Comparison of ENCODE assay signal across 1 cellular context in the genomic region with DNA sequence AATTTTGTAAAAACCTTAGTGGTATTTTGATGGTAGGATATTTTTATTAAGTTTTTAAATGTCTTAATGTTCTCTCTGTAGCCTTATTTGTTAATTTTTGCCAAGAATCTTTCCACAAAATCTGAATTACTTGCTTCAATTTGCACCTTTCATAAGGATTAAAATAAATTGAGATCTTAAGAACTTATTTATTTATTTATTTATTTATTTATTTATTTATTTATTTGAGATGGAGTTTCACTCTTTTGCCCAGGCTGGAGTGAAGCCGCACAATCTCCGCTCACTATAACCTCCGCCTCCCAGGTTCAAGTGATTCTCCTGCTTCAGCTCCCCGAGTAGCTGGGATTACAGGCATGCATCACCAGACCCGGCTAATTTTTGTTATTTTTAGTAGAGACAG.
TF ChIP-seq lines count a peak whose summit lies in the region.

No MANE protein-coding gene starts in this region.

TF ChIP-seq in HEK293, 187 proteins besides CTCF, POLR2A, EP300 and RAD21 (continued from another document):
- TF ChIP-seq, protein P1, sequence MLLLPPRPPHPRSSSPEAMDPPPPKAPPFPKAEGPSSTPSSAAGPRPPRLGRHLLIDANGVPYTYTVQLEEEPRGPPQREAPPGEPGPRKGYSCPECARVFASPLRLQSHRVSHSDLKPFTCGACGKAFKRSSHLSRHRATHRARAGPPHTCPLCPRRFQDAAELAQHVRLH (tag by site-specific recombination; IDR thresholded peaks at IDR 0.05), result 0 out of 2 replicates have a peak, but pooled peaks have one; percentile 36
- TF ChIP-seq ZNF514 (tag by site-specific recombination; IDR thresholded peaks at IDR 0.05) (0 out of 2 replicates have a peak, but pooled peaks have one; percentile 44), ZNF626 (tag by site-specific recombination; IDR thresholded peaks at IDR 0.05) (no peak), ZBTB21 (tag by site-specific recombination; IDR thresholded peaks at IDR 0.05) (0 out of 2 replicates have a peak, but pooled peaks have one; percentile 22), ZBTB11 (tag by site-specific recombination; conservative IDR thresholded peaks at IDR 0.05; ENCODE audit: low read depth) (peak; percentile 62), ZBTB8A (tag by site-specific recombination; IDR thresholded peaks at IDR 0.05) (peak; percentile 70), ZNF404 (tag by site-specific recombination; IDR thresholded peaks at IDR 0.05) (0 out of 2 replicates have a peak, but pooled peaks have one; percentile 23), YY2 (tag by site-specific recombination; IDR thresholded peaks at IDR 0.05) (no peak), ZNF266 (tag by site-specific recombination; IDR thresholded peaks at IDR 0.05; ENCODE audit: low read depth) (peak; percentile 45; the same call in 1 of the 2 replicates), REST (tag by site-specific recombination; IDR thresholded peaks at IDR 0.05) (peak; percentile 58; the same call in 1 of the 2 replicates), OVOL3 (tag by site-specific recombination; IDR thresholded peaks at IDR 0.05) (peak; percentile 22; the same call in 1 of the 2 replicates), ZNF510 (tag by site-specific recombination; IDR thresholded peaks at IDR 0.05; ENCODE audit: insufficient replicate concordance) (peak; percentile 60), ZNF555 (tag by site-specific recombination; conservative IDR thresholded peaks at IDR 0.05) (peak; percentile 81), OSR2 (tag by site-specific recombination; IDR thresholded peaks at IDR 0.05) (no peak), ZNF558 (tag by site-specific recombination; IDR thresholded peaks at IDR 0.05) (peak; percentile 56; the same call in 1 of the 2 replicates), ZNF426 (tag by site-specific recombination; IDR thresholded peaks at IDR 0.05) (peak; percentile 89), ZNF530 (tag by site-specific recombination; IDR thresholded peaks at IDR 0.05; ENCODE audit: low read depth) (peak; percentile 30; the same call in 1 of the 2 replicates), SCRT1 (tag by site-specific recombination; IDR thresholded peaks at IDR 0.05; ENCODE audit: borderline replicate concordance) (no peak), GLI2 (tag by site-specific recombination; IDR thresholded peaks at IDR 0.05; ENCODE audit: borderline replicate concordance, low read depth) (peak; percentile 42; the same call in 1 of the 2 replicates), ZNF202 (tag by site-specific recombination; IDR thresholded peaks at IDR 0.05; ENCODE audit: borderline replicate concordance) (peak; percentile 90; the same call in 1 of the 2 replicates), ZNF292 (tag by site-specific recombination; IDR thresholded peaks at IDR 0.05; ENCODE audit: borderline replicate concordance, low read depth) (0 out of 2 replicates have a peak, but pooled peaks have one; percentile 51), ZNF140 (tag by site-specific recombination; IDR thresholded peaks at IDR 0.05) (peak; percentile 78), ZNF610 (tag by site-specific recombination; IDR thresholded peaks at IDR 0.05; ENCODE audit: borderline replicate concordance) (0 out of 2 replicates have a peak, but pooled peaks have one; percentile 26), ZNF518A (tag by site-specific recombination; conservative IDR thresholded peaks at IDR 0.05; ENCODE audit: low read depth) (peak; percentile 86), ZNF658 (tag by site-specific recombination; IDR thresholded peaks at IDR 0.05) (no peak), ZNF138 (tag by site-specific recombination; IDR thresholded peaks at IDR 0.05; ENCODE audit: borderline replicate concordance) (0 out of 2 replicates have a peak, but pooled peaks have one; percentile 62), ZNF654 (tag by site-specific recombination; IDR thresholded peaks at IDR 0.05; ENCODE audit: low read depth) (peak; percentile 15; the same call in 1 of the 2 replicates), RBAK (tag by site-specific recombination; IDR thresholded peaks at IDR 0.05) (0 out of 2 replicates have a peak, but pooled peaks have one; percentile 28), ZNF623 (tag by site-specific recombination; IDR thresholded peaks at IDR 0.05) (peak; percentile 66)
- TF ChIP-seq, protein P2, sequence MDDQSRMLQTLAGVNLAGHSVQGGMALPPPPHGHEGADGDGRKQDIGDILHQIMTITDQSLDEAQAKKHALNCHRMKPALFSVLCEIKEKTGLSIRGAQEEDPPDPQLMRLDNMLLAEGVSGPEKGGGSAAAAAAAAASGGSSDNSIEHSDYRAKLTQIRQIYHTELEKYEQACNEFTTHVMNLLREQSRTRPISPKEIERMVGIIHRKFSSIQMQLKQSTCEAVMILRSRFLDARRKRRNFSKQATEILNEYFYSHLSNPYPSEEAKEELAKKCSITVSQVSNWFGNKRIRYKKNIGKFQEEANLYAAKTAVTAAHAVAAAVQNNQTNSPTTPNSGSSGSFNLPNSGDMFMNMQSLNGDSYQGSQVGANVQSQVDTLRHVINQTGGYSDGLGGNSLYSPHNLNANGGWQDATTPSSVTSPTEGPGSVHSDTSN (CRISPR knock-in tag; IDR thresholded peaks at IDR 0.05), result no peak
- TF ChIP-seq, protein P3, sequence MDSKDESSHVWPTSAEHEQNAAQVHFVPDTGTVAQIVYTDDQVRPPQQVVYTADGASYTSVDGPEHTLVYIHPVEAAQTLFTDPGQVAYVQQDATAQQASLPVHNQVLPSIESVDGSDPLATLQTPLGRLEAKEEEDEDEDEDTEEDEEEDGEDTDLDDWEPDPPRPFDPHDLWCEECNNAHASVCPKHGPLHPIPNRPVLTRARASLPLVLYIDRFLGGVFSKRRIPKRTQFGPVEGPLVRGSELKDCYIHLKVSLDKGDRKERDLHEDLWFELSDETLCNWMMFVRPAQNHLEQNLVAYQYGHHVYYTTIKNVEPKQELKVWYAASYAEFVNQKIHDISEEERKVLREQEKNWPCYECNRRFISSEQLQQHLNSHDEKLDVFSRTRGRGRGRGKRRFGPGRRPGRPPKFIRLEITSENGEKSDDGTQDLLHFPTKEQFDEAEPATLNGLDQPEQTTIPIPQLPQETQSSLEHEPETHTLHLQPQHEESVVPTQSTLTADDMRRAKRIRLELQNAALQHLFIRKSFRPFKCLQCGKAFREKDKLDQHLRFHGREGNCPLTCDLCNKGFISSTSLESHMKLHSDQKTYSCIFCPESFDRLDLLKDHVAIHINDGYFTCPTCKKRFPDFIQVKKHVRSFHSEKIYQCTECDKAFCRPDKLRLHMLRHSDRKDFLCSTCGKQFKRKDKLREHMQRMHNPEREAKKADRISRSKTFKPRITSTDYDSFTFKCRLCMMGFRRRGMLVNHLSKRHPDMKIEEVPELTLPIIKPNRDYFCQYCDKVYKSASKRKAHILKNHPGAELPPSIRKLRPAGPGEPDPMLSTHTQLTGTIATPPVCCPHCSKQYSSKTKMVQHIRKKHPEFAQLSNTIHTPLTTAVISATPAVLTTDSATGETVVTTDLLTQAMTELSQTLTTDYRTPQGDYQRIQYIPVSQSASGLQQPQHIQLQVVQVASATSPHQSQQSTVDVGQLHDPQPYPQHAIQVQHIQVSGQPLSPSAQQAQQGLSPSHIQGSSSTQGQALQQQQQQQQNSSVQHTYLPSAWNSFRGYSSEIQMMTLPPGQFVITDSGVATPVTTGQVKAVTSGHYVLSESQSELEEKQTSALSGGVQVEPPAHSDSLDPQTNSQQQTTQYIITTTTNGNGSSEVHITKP (tag by site-specific recombination; IDR thresholded peaks at IDR 0.05), result no peak
- TF ChIP-seq, protein P4, sequence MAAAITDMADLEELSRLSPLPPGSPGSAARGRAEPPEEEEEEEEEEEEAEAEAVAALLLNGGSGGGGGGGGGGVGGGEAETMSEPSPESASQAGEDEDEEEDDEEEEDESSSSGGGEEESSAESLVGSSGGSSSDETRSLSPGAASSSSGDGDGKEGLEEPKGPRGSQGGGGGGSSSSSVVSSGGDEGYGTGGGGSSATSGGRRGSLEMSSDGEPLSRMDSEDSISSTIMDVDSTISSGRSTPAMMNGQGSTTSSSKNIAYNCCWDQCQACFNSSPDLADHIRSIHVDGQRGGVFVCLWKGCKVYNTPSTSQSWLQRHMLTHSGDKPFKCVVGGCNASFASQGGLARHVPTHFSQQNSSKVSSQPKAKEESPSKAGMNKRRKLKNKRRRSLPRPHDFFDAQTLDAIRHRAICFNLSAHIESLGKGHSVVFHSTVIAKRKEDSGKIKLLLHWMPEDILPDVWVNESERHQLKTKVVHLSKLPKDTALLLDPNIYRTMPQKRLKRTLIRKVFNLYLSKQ (tag by site-specific recombination; IDR thresholded peaks at IDR 0.05; ENCODE audit: borderline replicate concordance), result 0 out of 2 replicates have a peak, but pooled peaks have one; percentile 68
TF ChIP-seq in HEK293: peak in this region for 31.
